ENCODE assay signal across 8 cellular contexts in the genomic region with DNA sequence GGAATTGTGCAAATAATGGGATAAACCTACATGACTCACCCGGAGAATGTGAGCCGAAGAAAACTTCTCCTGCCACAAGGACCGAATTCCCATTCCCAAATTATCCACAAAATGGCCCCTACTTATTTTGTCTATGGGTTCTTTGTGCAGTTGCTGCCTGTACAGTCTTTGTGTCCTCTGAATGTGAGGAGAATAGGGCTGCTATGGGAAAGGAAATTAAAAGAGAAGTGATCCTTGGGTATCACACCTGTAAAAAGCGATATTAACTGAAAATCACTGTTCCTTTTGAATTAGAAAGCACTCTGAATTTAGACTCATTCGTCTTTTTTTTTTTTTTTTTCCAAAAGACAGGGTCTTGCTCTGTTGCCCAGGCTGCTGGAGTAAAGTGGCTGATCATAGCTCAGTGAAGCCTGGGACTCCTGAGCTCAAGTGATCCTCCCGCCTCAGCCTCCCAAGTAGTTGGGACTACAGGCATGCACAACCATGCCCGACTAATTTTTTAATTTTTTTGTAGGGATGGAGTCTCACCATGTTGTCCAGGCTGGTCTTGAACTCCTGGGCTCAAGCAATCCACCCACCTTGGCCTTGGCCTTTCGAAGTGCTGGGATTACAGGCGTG.
DNase-seq lines count a peak whose midpoint lies in the region; ATAC-seq and TF ChIP-seq lines count a peak whose summit lies in the region.

No MANE protein-coding gene starts in this region.

- TF ChIP-seq CTCF in NB4 (IDR thresholded peaks at IDR 0.05; ENCODE audit: low read depth, low read length) = no peak

- H3K27ac ChIP-seq in BLaER1 treated with 17β-estradiol and CSF1 and Interleukin-3, amounts not matched to agents 10 nM and 100 nM = peak overlapping the region; percentile 79 to 99 (median 96); a peak in 20 of 22 replicates
- H3K27ac ChIP-seq in effector memory CD4-positive, alpha-beta T cell (ENCODE audit: insufficient read depth, low read length, poor library complexity, severe bottlenecking) = peak overlapping the region; percentile 59

- H3K27me3 ChIP-seq in BLaER1 treated with 17β-estradiol and CSF1 and Interleukin-3, amounts not matched to agents 10 nM and 100 nM = no peaks in the 10 kb centered on the region
- no peaks in the 10 kb centered on the region for H3K27me3 ChIP-seq in effector memory CD4-positive, alpha-beta T cell (replicated peaks; ENCODE audit: control insufficient read depth, insufficient read depth, low read length, poor library complexity, severe bottlenecking)
- no peaks in the 10 kb centered on the region for H3K27me3 ChIP-seq in neuron (ENCODE audit: insufficient read depth, low read length)

- DNase-seq in NB4 (ENCODE audit: low read depth) (no peak), pons (ENCODE audit: low spot score) (no peak), NCI-H345 (lab: John Stamatoyannopoulos, UW) (no peak)
- DNase-seq in effector memory CD4-positive, alpha-beta T cell = no peak

- H4K20me1 ChIP-seq in BLaER1 treated with 17β-estradiol and CSF1 and Interleukin-3, amounts not matched to agents 10 nM and 100 nM = peaks cover 0 to 5% (median 0%) of the 10 kb centered on the region in 11 experiments; a peak in 2 of 22 replicates

- peak overlapping the region; percentile 90 to 99 (median 96) for H3K4me2 ChIP-seq in BLaER1 treated with 17β-estradiol and CSF1 and Interleukin-3, amounts not matched to agents 10 nM and 100 nM

- no peak for TF ChIP-seq POLR2A in NB4 (IDR thresholded peaks at IDR 0.05; ENCODE audit: extremely low read depth, insufficient read length)

- no peak for ATAC-seq in GM21825 (IDR thresholded peaks at IDR 0.05; ENCODE audit: unreplicated experiment)
- ATAC-seq in GM18498 (IDR thresholded peaks at IDR 0.05; ENCODE audit: unreplicated experiment) = no peak

- peaks cover 56 to 69% (median 64%) of the 10 kb centered on the region in 10 experiments for H3K4me1 ChIP-seq in BLaER1 treated with 17β-estradiol and CSF1 and Interleukin-3, amounts not matched to agents 10 nM and 100 nM
- peaks cover 9% of the 10 kb centered on the region for H3K4me1 ChIP-seq in effector memory CD4-positive, alpha-beta T cell (ENCODE audit: control insufficient read depth, insufficient read depth, low read length, poor library complexity, severe bottlenecking)
- H3K4me1 ChIP-seq in neuron (ENCODE audit: insufficient read depth, low read length) = peaks cover 23% of the 10 kb centered on the region

- H3K36me3 ChIP-seq in BLaER1 treated with 17β-estradiol and CSF1 and Interleukin-3, amounts not matched to agents 10 nM and 100 nM = peaks cover 0 to 26% (median 7%) of the 10 kb centered on the region in 11 experiments; a peak in 7 of 22 replicates
- no peaks in the 10 kb centered on the region for H3K36me3 ChIP-seq in effector memory CD4-positive, alpha-beta T cell (ENCODE audit: control insufficient read depth, insufficient read depth, low read length)
- no peaks in the 10 kb centered on the region for H3K36me3 ChIP-seq in neuron (ENCODE audit: insufficient read depth, low read length)

- peak overlapping the region; percentile 65 for H2AFZ ChIP-seq in neuron (ENCODE audit: low read depth, low read length)

- H3K9me3 ChIP-seq in BLaER1 treated with 17β-estradiol and CSF1 and Interleukin-3, amounts not matched to agents 10 nM and 100 nM (replicated peaks in 1 of 11) = no peaks in the 10 kb centered on the region
- no peaks in the 10 kb centered on the region for H3K9me3 ChIP-seq in effector memory CD4-positive, alpha-beta T cell (ENCODE audit: control insufficient read depth, low read length)
- no peaks in the 10 kb centered on the region for H3K9me3 ChIP-seq in neuron (ENCODE audit: low read length)

- peak overlapping the region; percentile 48 to 71 (median 64) for H3K4me3 ChIP-seq in BLaER1 treated with 17β-estradiol and CSF1 and Interleukin-3, amounts not matched to agents 10 nM and 100 nM
- H3K4me3 ChIP-seq in NB4 (ENCODE audit: low read depth, low read length) (peak overlapping the region; percentile 64), neuron (ENCODE audit: low read length) (peak overlapping the region; percentile 51)
- H3K4me3 ChIP-seq in effector memory CD4-positive, alpha-beta T cell (ENCODE audit: insufficient read depth, low read depth, low read length, poor library complexity, severe bottlenecking) = peak overlapping the region; percentile 44

- peak overlapping the region; percentile 78 to 94 (median 88) for H3K9ac ChIP-seq in BLaER1 treated with 17β-estradiol and CSF1 and Interleukin-3, amounts not matched to agents 10 nM and 100 nM
